ENCODE assay signal across 14 cellular contexts in genomic region chr13:95509521-95510315, GRCh38. TPM values are rescaled to one million over a fixed set of nuclear protein-coding genes. Genes with fewer than 3 reads are reported as not detected.
DNase-seq lines count a peak whose midpoint lies in the region; ATAC-seq lines count a peak whose summit lies in the region.
"Had no signal": no experiment of that assay in that cellular context is flagged by ENCODE, and none has a peak within 500 bp of the region (broad histone marks: within the 10 kb centered on the region; RNA-seq: fewer than 3 reads in every experiment).

No MANE protein-coding gene starts in this region.

- DNase-seq in COLO829 (ENCODE audit: low spot score) (peak; percentile 13), LHCN-M2 (ENCODE audit: low read depth) (peak; percentile 91), amniotic epithelial cell (ENCODE audit: low read depth) (peak; percentile 44), kidney tubule cell (ENCODE audit: low spot score) (peak; percentile 73), NCI-H446 treated with DMSO at 0.1 percent for 48 hours (lab: John Stamatoyannopoulos, UW) (no peak), amniotic stem cell (lab: John Stamatoyannopoulos, UW) (no peak)
- DNase-seq: activated CD8-positive, alpha-beta T cell treated with anti-CD3 and anti-CD28 coated beads for 36 hours; effector CD8-positive, alpha-beta T cell; immature natural killer cell; KBM-7; stimulated activated naive CD4-positive, alpha-beta T cell; T-helper 1 cell had no signal

- ATAC-seq in HG02678 (IDR thresholded peaks at IDR 0.05; ENCODE audit: unreplicated experiment) (no peak), GM19467 (IDR thresholded peaks at IDR 0.05; ENCODE audit: unreplicated experiment) (no peak)
- ATAC-seq: activated CD8-positive, alpha-beta T cell treated with anti-CD3 and anti-CD28 coated beads for 36 hours had no signal

RNA-seq across cellular contexts. Expression of gene CLDN10, which starts 42.8 kb away (rescaled TPM):
- total RNA-seq in LHCN-M2 (2014; rRNA removed) = not detected in 2 replicates
- polyA plus RNA-seq in LHCN-M2 (2012) = not detected
- total RNA-seq: activated CD8-positive, alpha-beta T cell treated with anti-CD3 and anti-CD28 coated beads for 36 hours had no signal
- polyA plus RNA-seq: immature natural killer cell had no signal

Comparison
In these comparisons a context has a peak if more than half of its experiments do, and no peak if none do; other contexts are left out.
1. DNase-seq: peak in COLO829 (single experiment), LHCN-M2 (single experiment), amniotic epithelial cell (single experiment) and kidney tubule cell (single experiment); none in NCI-H446 treated with DMSO at 0.1 percent for 48 hours (single experiment) and amniotic stem cell (single experiment).